Comparison of ENCODE assay signal across 16 cellular contexts in the genomic region with DNA sequence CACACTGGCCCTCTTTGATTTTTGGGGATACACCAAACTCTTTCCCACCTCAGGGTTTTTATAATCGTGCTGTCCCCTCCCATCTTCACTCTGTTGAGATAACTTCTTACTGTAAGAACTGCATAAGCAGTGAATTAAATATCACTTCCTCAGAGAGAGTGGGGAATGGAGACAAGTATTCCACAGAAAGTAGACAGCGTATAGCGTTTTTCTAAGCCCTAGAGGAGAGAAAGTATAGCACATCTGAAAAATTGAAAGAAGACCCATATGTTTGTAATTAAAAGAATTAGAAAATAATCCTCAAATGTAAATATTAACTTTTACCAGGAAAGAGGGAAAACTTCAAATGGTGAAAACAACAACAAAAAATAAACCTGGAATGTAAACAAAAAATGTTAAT.
"Had no signal": no experiment of that assay in that cellular context is flagged by ENCODE, and none has a peak within 500 bp of the region (broad histone marks: within the 10 kb centered on the region; RNA-seq: fewer than 3 reads in every experiment).

No MANE protein-coding gene starts in this region.

- ATAC-seq: left lobe of liver, natural killer cell, pancreas, right cardiac atrium had no signal

- DNase-seq: cortex of kidney; dorsolateral prefrontal cortex; effector CD8-positive, alpha-beta T cell; glutamatergic neuron; islet precursor cell; mammary epithelial cell; natural killer cell; pancreas; right cardiac atrium; stimulated activated CD4-positive, alpha-beta T cell treated with anti-CD3 and anti-CD28 coated beads, Interleukin-2, amount 100 ng/mL, for 48 hours; stimulated activated naive CD4-positive, alpha-beta T cell treated with Interleukin-2 at 50 U/mL for 16 hours; trophoblast cell had no signal

- H3K9me3 ChIP-seq: pancreas had no signal

- H3K27ac Mint-ChIP-seq: natural killer cell, progenitor cell of endocrine pancreas had no signal

- H3K4me1 Mint-ChIP-seq: natural killer cell, neural crest cell had no signal

- H3K27me3 Mint-ChIP-seq: progenitor cell of endocrine pancreas had no signal

- H3K4me3 ChIP-seq: dorsolateral prefrontal cortex, pancreas, smooth muscle cell had no signal

- H3K27me3 ChIP-seq: dorsolateral prefrontal cortex, pancreas had no signal

- H3K9me3 Mint-ChIP-seq: natural killer cell, neural crest cell had no signal

- H3K4me2 ChIP-seq: smooth muscle cell had no signal

- H3K4me3 Mint-ChIP-seq: natural killer cell, neural crest cell had no signal

- H3K27ac ChIP-seq: dorsolateral prefrontal cortex, pancreas had no signal

- H3K4me1 ChIP-seq: pancreas had no signal
